ENCODE assay signal across 12 cellular contexts in the genomic region with DNA sequence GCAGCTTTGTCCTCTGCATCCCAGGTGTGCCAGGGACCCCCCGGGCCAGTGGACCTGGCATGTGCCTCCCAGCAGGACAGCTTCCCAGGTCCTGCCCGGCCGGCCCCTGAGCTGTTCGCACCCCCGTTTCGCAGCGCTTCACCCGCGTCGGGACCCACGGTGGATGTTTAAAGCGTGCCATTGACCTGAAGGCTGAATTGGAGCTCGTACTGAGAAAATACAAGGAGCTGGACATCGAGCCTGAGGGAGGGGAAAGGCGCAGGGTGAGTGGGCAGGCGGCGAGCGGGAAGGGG. TPM values are rescaled to one million over a fixed set of nuclear protein-coding genes. Genes with fewer than 3 reads are reported as not detected.
"Had no signal": no experiment of that assay in that cellular context is flagged by ENCODE, and none has a peak within 500 bp of the region (broad histone marks: within the 10 kb centered on the region; RNA-seq: fewer than 3 reads in every experiment).

No MANE protein-coding gene starts in this region.

- H3K4me3 ChIP-seq: GM23248, GM23338, HAP-1 had no signal

- H3K4me2 ChIP-seq: GM23338 had no signal

- FAIRE-seq: H1, H54 had no signal

- DNase-seq: GM23248, GOT3, HCEC 1CT, HFFc6 had no signal

- H3K9ac ChIP-seq: GM23248 had no signal

- H2AFZ ChIP-seq: GM23248, GM23338 had no signal

- H3K27ac ChIP-seq: GM23248 had no signal

- H3K4me1 ChIP-seq: HAP-1 had no signal

- ATAC-seq: HCT116 had no signal

- H3K9me3 ChIP-seq: HAP-1 had no signal

RNA-seq across cellular contexts. Expression of gene NKX1-1, which starts 51.3 kb away (rescaled TPM):
- total RNA-seq: GM23248, GM23338, H1, H4, H7, H9, HFFc6 had no signal
- polyA plus RNA-seq: GM23248, GM23338, H1 had no signal
